In genomic region chr20:52305029-52305645, GRCh38 we compare ENCODE assay signal across 29 cellular contexts.
DNase-seq lines count a peak whose midpoint lies in the region; ATAC-seq and TF ChIP-seq lines count a peak whose summit lies in the region.
"Had no signal": no experiment of that assay in that cellular context is flagged by ENCODE, and none has a peak within 500 bp of the region (broad histone marks: within the 10 kb centered on the region; RNA-seq: fewer than 3 reads in every experiment).

No MANE protein-coding gene starts in this region.

- POLR2A ChIA-PET in naive thymus-derived CD8-positive, alpha-beta T cell (lab: Charles Lee) = interaction anchor here (1.2 to 1.6 kb wide), 4 partner anchors 8 to 696 kb away, joined by 3 to 7 read pairs (median 6); partner anchors contain the start of gene ZFP64

- H3K9me3 ChIP-seq in RWPE2 (ENCODE audit: severe bottlenecking) = no peaks in the 10 kb centered on the region
- H3K9me3 ChIP-seq: ascending aorta, MG63, mucosa of descending colon, suprapubic skin had no signal

- no peak for TF ChIP-seq CTCF in RWPE2 (IDR thresholded peaks at IDR 0.05; ENCODE audit: poor library complexity, severe bottlenecking)

- H3K4me1 Mint-ChIP-seq in activated T-cell treated with anti-CD3 and anti-CD28 coated beads, Interleukin-2, amount 50 U/mL, for 24 hours (ENCODE audit: low read depth) = peaks cover 60% of the 10 kb centered on the region
- H3K4me1 Mint-ChIP-seq in activated T-cell treated with anti-CD3 and anti-CD28 coated beads, Interleukin-2, amount 50 U/mL, for 4 hours (ENCODE audit: low read depth) = peaks cover 44% of the 10 kb centered on the region
- H3K4me1 Mint-ChIP-seq in naive thymus-derived CD8-positive, alpha-beta T cell = peaks cover 27 to 55% (median 38%) of the 10 kb centered on the region in 4 donors
- H3K4me1 Mint-ChIP-seq: stimulated activated naive B cell treated with anti-CD40 and anti-IgM and Interleukin-4, amounts not matched to agents 10 μg/mL and 1 μg/mL and 100 μg/mL, for 72 hours had no signal

- H3K27me3 ChIP-seq in RWPE2 (ENCODE audit: insufficient read depth, poor library complexity, severe bottlenecking) = no peaks in the 10 kb centered on the region
- H3K27me3 ChIP-seq: ascending aorta, MG63, suprapubic skin had no signal

- no peaks in the 10 kb centered on the region for H3K27me3 Mint-ChIP-seq in activated T-cell treated with anti-CD3 and anti-CD28 coated beads, Interleukin-2, amount 50 U/mL, for 24 hours
- H3K27me3 Mint-ChIP-seq in activated T-cell treated with anti-CD3 and anti-CD28 coated beads, Interleukin-2, amount 50 U/mL, for 4 hours (ENCODE audit: low read depth) = no peaks in the 10 kb centered on the region
- H3K27me3 Mint-ChIP-seq in naive thymus-derived CD8-positive, alpha-beta T cell = no peaks in the 10 kb centered on the region

- no peak overlapping the region for H3K27ac ChIP-seq in RWPE2 (ENCODE audit: poor library complexity, severe bottlenecking)
- H3K27ac ChIP-seq: ascending aorta, coronary artery, suprapubic skin had no signal

- DNase-seq in activated T-cell treated with anti-CD3 and anti-CD28 coated beads, Interleukin-2, amount 50 U/mL, for 24 hours = no peak
- DNase-seq in activated T-cell treated with anti-CD3 and anti-CD28 coated beads, Interleukin-2, amount 50 U/mL, for 4 hours = no peak
- DNase-seq in EL (peak; percentile 4), RWPE2 (ENCODE audit: low spot score) (no peak), RKO (ENCODE audit: low spot score) (no peak)
- no peak for DNase-seq in naive thymus-derived CD8-positive, alpha-beta T cell
- DNase-seq: caudate nucleus; DMS 273 treated with DMSO at 0.1 percent for 48 hours; effector memory CD4-positive, alpha-beta T cell; H7; hypothalamus; left cardiac atrium; MG63; mucosa of descending colon; NCI-H2081; NCI-H2227 treated with DMSO at 0.1 percent for 48 hours; NCI-H526; OCI-M1; Right ventricle myocardium superior; stimulated activated naive B cell treated with anti-CD40 and anti-IgM and Interleukin-4, amounts not matched to agents 10 μg/mL and 1 μg/mL and 100 μg/mL, for 72 hours had no signal

- H3K4me1 ChIP-seq in RWPE2 (ENCODE audit: insufficient read depth, poor library complexity, severe bottlenecking) = no peaks in the 10 kb centered on the region
- H3K4me1 ChIP-seq: ascending aorta, suprapubic skin had no signal

- no peak overlapping the region for H3K4me3 Mint-ChIP-seq in activated T-cell treated with anti-CD3 and anti-CD28 coated beads, Interleukin-2, amount 50 U/mL, for 24 hours
- H3K4me3 Mint-ChIP-seq in activated T-cell treated with anti-CD3 and anti-CD28 coated beads, Interleukin-2, amount 50 U/mL, for 4 hours = no peak overlapping the region
- peak overlapping the region in 5 of 10 donors; percentile 26 to 66 (median 57) for H3K4me3 Mint-ChIP-seq in naive thymus-derived CD8-positive, alpha-beta T cell
- H3K4me3 Mint-ChIP-seq: activated T-helper 1 cell treated with anti-CD3 and anti-CD28 coated beads, Interleukin-12 subunit alpha, Interleukin-12 subunit beta, Interleukin-2, Interleukin-4 antibody, amounts not matched to agents 30 ng/mL and 10 ng/mL and 1 ng/mL, durations not matched to agents 14 hours and 24 hours and 36 hours; nephron; stimulated activated naive B cell treated with anti-CD40 and anti-IgM and Interleukin-4, amounts not matched to agents 10 μg/mL and 1 μg/mL and 100 μg/mL, for 72 hours had no signal

- no peak overlapping the region for H3K4me3 ChIP-seq in RWPE2 (ENCODE audit: severe bottlenecking)
- H3K4me3 ChIP-seq: ascending aorta, coronary artery, GM12878, lung, MG63, mucosa of descending colon, suprapubic skin had no signal

- H3K9me3 Mint-ChIP-seq in activated T-cell treated with anti-CD3 and anti-CD28 coated beads, Interleukin-2, amount 50 U/mL, for 24 hours = no peaks in the 10 kb centered on the region
- H3K9me3 Mint-ChIP-seq in activated T-cell treated with anti-CD3 and anti-CD28 coated beads, Interleukin-2, amount 50 U/mL, for 4 hours = no peaks in the 10 kb centered on the region
- peaks cover 0 to 3% (median 0%) of the 10 kb centered on the region in 9 donors for H3K9me3 Mint-ChIP-seq in naive thymus-derived CD8-positive, alpha-beta T cell
- H3K9me3 Mint-ChIP-seq: activated naive CD4-positive, alpha-beta T cell treated with anti-CD3 and anti-CD28 coated beads, Interleukin-2, amount 50 U/mL, for 72 hours; activated T-helper 1 cell treated with anti-CD3 and anti-CD28 coated beads, Interleukin-12 subunit alpha, Interleukin-12 subunit beta, Interleukin-2, Interleukin-4 antibody, amounts not matched to agents 30 ng/mL and 10 ng/mL and 1 ng/mL, durations not matched to agents 14 hours and 24 hours and 36 hours; nephron; stimulated activated naive B cell treated with anti-CD40 and anti-IgM and Interleukin-4, amounts not matched to agents 10 μg/mL and 1 μg/mL and 100 μg/mL, for 72 hours had no signal

- H3K27ac Mint-ChIP-seq in activated T-cell treated with anti-CD3 and anti-CD28 coated beads, Interleukin-2, amount 50 U/mL, for 24 hours = peak overlapping the region; percentile 79
- H3K27ac Mint-ChIP-seq in naive thymus-derived CD8-positive, alpha-beta T cell = peak overlapping the region in 7 of 10 donors; percentile 10 to 93 (median 79)
- H3K27ac Mint-ChIP-seq: activated T-helper 1 cell treated with anti-CD3 and anti-CD28 coated beads, Interleukin-12 subunit alpha, Interleukin-12 subunit beta, Interleukin-2, Interleukin-4 antibody, amounts not matched to agents 30 ng/mL and 10 ng/mL and 1 ng/mL, durations not matched to agents 14 hours and 24 hours and 36 hours; stimulated activated naive B cell treated with anti-CD40 and anti-IgM and Interleukin-4, amounts not matched to agents 10 μg/mL and 1 μg/mL and 100 μg/mL, for 72 hours had no signal

- H3K36me3 Mint-ChIP-seq in activated T-cell treated with anti-CD3 and anti-CD28 coated beads, Interleukin-2, amount 50 U/mL, for 24 hours (ENCODE audit: low read depth) = no peaks in the 10 kb centered on the region
- H3K36me3 Mint-ChIP-seq in activated T-cell treated with anti-CD3 and anti-CD28 coated beads, Interleukin-2, amount 50 U/mL, for 4 hours (ENCODE audit: insufficient read depth) = no peaks in the 10 kb centered on the region
- H3K36me3 Mint-ChIP-seq in naive thymus-derived CD8-positive, alpha-beta T cell = no peaks in the 10 kb centered on the region
- H3K36me3 Mint-ChIP-seq: activated naive CD4-positive, alpha-beta T cell treated with anti-CD3 and anti-CD28 coated beads, Interleukin-2, amount 50 U/mL, for 72 hours; stimulated activated naive B cell treated with anti-CD40 and anti-IgM and Interleukin-4, amounts not matched to agents 10 μg/mL and 1 μg/mL and 100 μg/mL, for 72 hours had no signal

- H3K36me3 ChIP-seq in RWPE2 (ENCODE audit: low read depth) = no peaks in the 10 kb centered on the region
- H3K36me3 ChIP-seq: ascending aorta, MG63, suprapubic skin had no signal

- ATAC-seq in activated T-cell treated with anti-CD3 and anti-CD28 coated beads, Interleukin-2, amount 50 U/mL, for 4 hours = no peak
- peak; percentile 92 for ATAC-seq in RWPE2 (ENCODE audit: low read depth)
- no peak for ATAC-seq in naive thymus-derived CD8-positive, alpha-beta T cell
- no peak for ATAC-seq in GM18498 (IDR thresholded peaks at IDR 0.05; ENCODE audit: unreplicated experiment)
- ATAC-seq: GM12878; left cardiac atrium; mucosa of descending colon; stimulated activated naive B cell treated with anti-CD40 and anti-IgM and Interleukin-4, amounts not matched to agents 10 μg/mL and 1 μg/mL and 100 μg/mL, for 72 hours had no signal
